ENCODE assay signal across 1 cellular context in genomic region chr4:151204925-151205524, GRCh38.
A peak's percentile ranks its signal among the peaks of the same experiment; 100 is the strongest.
TF ChIP-seq lines count a peak whose summit lies in the region.

No MANE protein-coding gene starts in this region.

TF ChIP-seq in HepG2, 621 proteins besides CTCF, POLR2A, EP300 and RAD21 (continued from another document and continues in another):
- TF ChIP-seq ZNF30 (CRISPR knock-in tag; IDR thresholded peaks at IDR 0.05) (no peak), GZF1 (CRISPR knock-in tag; IDR thresholded peaks at IDR 0.05) (no peak), ZNF281 (CRISPR knock-in tag; IDR thresholded peaks at IDR 0.05; ENCODE audit: borderline replicate concordance) (peak; percentile 11; the same call in 1 of the 2 replicates), ZBTB25 (CRISPR knock-in tag; IDR thresholded peaks at IDR 0.05) (no peak; the same call in 1 of the 2 replicates), KDM2A (CRISPR knock-in tag; IDR thresholded peaks at IDR 0.05; ENCODE audit: borderline replicate concordance, low read depth) (no peak; the same call in 1 of the 2 replicates), ZBTB3 (CRISPR knock-in tag; IDR thresholded peaks at IDR 0.05; ENCODE audit: borderline replicate concordance, low read depth) (no peak), GTF2F1 (IDR thresholded peaks at IDR 0.05; ENCODE audit: low read length) (no peak), CREM (IDR thresholded peaks at IDR 0.05) (peak; percentile 78), CREM (CRISPR knock-in tag; IDR thresholded peaks at IDR 0.05) (no peak), ZNF460 (CRISPR knock-in tag; IDR thresholded peaks at IDR 0.05; ENCODE audit: borderline replicate concordance) (no peak; the same call in 1 of the 2 replicates), ZNF644 (CRISPR knock-in tag; IDR thresholded peaks at IDR 0.05; ENCODE audit: low read depth) (peak; percentile 94), MTF2 (CRISPR knock-in tag; IDR thresholded peaks at IDR 0.05; ENCODE audit: borderline replicate concordance) (no peak), E2F5 (CRISPR knock-in tag; conservative IDR thresholded peaks at IDR 0.05) (no peak), REST (IDR thresholded peaks at IDR 0.05; ENCODE audit: borderline replicate concordance in 1 of 2, low read depth in 1 of 2, low read length in 2 of 2) (peak in 1 of 2 experiments; percentile 63; a peak in 1 of 4 replicates), HOXA3 (CRISPR knock-in tag; IDR thresholded peaks at IDR 0.05) (peak; percentile 77), RERE (CRISPR knock-in tag; IDR thresholded peaks at IDR 0.05; ENCODE audit: low read depth) (no peak), RBFOX2 (IDR thresholded peaks at IDR 0.05; ENCODE audit: low read depth, low read length) (no peak), ZNF451 (CRISPR knock-in tag; IDR thresholded peaks at IDR 0.05) (no peak), ZHX1 (CRISPR knock-in tag; IDR thresholded peaks at IDR 0.05; ENCODE audit: low read depth) (0 out of 2 replicates have a peak, but pooled peaks have one; percentile 33), GMEB1 (CRISPR knock-in tag; IDR thresholded peaks at IDR 0.05; ENCODE audit: borderline replicate concordance) (no peak; the same call in 1 of the 2 replicates), FOXO4 (CRISPR knock-in tag; conservative IDR thresholded peaks at IDR 0.05) (no peak), ZFP36 (IDR thresholded peaks at IDR 0.05; ENCODE audit: borderline replicate concordance, low read depth, low read length, partially characterized antibody) (no peak), NRL (CRISPR knock-in tag; IDR thresholded peaks at IDR 0.05; ENCODE audit: borderline replicate concordance) (no peak), ZSCAN12 (CRISPR knock-in tag; IDR thresholded peaks at IDR 0.05) (no peak), MEF2D (CRISPR knock-in tag; IDR thresholded peaks at IDR 0.05) (peak; percentile 49; the same call in 1 of the 2 replicates), ZMAT3 (CRISPR knock-in tag; conservative IDR thresholded peaks at IDR 0.05) (0 out of 2 replicates have a peak, but pooled peaks have one; percentile 43), ZNF788 (CRISPR knock-in tag; IDR thresholded peaks at IDR 0.05; ENCODE audit: borderline replicate concordance) (peak; percentile 62; the same call in 1 of the 2 replicates), ZNF256 (CRISPR knock-in tag; conservative IDR thresholded peaks at IDR 0.05) (no peak), ZNF556 (CRISPR knock-in tag; IDR thresholded peaks at IDR 0.05; ENCODE audit: borderline replicate concordance) (peak; percentile 75; the same call in 1 of the 2 replicates), ARNT (IDR thresholded peaks at IDR 0.05) (no peak), FOXK2 (IDR thresholded peaks at IDR 0.05) (peak; percentile 24; the same call in 1 of the 2 replicates), MED13 (CRISPR knock-in tag; IDR thresholded peaks at IDR 0.05) (0 out of 2 replicates have a peak, but pooled peaks have one; percentile 25), ONECUT2 (CRISPR knock-in tag; IDR thresholded peaks at IDR 0.05) (no peak), ZNF10 (CRISPR knock-in tag; IDR thresholded peaks at IDR 0.05; ENCODE audit: borderline replicate concordance, low read depth) (no peak), ZNF839 (CRISPR knock-in tag; IDR thresholded peaks at IDR 0.05; ENCODE audit: borderline replicate concordance) (no peak), HNF1B (CRISPR knock-in tag; IDR thresholded peaks at IDR 0.05) (peak; percentile 71), ZNF543 (CRISPR knock-in tag; IDR thresholded peaks at IDR 0.05) (no peak), ELF4 (CRISPR knock-in tag; IDR thresholded peaks at IDR 0.05; ENCODE audit: borderline replicate concordance) (no peak)
